Comparison of ENCODE assay signal across 8 cellular contexts in the genomic region with DNA sequence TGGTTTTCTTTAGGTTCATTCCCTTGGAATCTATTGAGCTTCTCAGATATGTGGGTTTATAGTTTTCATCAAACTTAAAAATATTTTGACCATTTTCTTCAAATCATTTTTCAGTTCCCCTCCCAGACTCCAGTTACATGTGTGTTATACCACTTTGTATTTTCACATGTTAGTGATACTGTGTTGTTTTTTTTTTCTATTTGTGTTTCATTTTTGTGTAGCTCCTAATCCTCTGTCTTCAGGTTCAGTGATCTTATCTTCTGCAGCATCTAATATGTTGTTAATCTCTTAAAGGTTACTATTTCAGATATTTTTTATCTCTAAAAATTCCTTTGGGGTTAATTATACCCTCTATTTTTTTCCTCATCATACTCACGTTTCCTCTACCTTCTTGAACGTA.
"Had no signal": no experiment of that assay in that cellular context is flagged by ENCODE, and none has a peak within 500 bp of the region (broad histone marks: within the 10 kb centered on the region; RNA-seq: fewer than 3 reads in every experiment).

No MANE protein-coding gene starts in this region.

- H3K4me2 ChIP-seq: GM23338 had no signal

- H3K27ac Mint-ChIP-seq: GM23338, H9, HFFc6 had no signal

- H2AFZ ChIP-seq: GM23338 had no signal

- DNase-seq: H9, HCEC 1CT, HFFc6, KG1 had no signal

- H3K4me1 Mint-ChIP-seq: GM23338, H9, IgD-negative memory B cell had no signal

- H3K27me3 Mint-ChIP-seq: IgD-negative memory B cell had no signal

- H3K4me3 Mint-ChIP-seq: GM23338, H9, HFFc6, IgD-negative memory B cell had no signal

- H3K4me3 ChIP-seq: GM23338 had no signal

- ATAC-seq: GM23338, HepG2 had no signal

- H3K27ac ChIP-seq: HL-60 had no signal
